ENCODE assay signal across 15 cellular contexts in the genomic region with DNA sequence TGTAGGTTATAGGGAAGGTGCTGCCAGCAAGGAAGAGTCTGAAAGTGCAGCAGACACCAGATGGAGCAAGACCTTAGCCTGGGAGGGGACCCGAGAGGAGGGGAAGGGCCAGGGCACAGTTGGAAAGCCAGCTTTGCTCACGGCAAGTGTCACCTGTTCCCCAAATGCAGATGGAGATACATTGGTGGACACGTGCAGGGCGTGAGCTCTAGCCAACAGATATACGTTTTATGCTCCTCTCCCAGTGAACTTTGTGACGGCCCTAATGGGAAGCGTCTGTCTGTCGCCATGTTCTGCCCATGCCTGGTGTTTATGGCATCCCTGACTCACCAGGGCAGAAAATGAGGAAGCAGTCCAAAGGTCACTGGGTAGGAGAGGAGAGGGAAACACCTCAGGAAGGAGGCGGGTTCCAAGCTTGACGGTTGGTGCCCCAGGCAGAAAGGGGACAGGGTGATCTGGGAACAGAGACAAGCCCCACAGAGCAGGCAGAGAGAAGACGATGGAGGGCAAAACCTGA. TPM values are rescaled to one million over a fixed set of nuclear protein-coding genes. Genes with fewer than 3 reads are reported as not detected.
DNase-seq lines count a peak whose midpoint lies in the region; ATAC-seq and FAIRE-seq lines count a peak whose summit lies in the region.
"Had no signal": no experiment of that assay in that cellular context is flagged by ENCODE, and none has a peak within 500 bp of the region (broad histone marks: within the 10 kb centered on the region; RNA-seq: fewer than 3 reads in every experiment).

No MANE protein-coding gene starts in this region.

- H3K27ac ChIP-seq in small intestine (ENCODE audit: low read depth in 1 of 2, low read length in 1 of 2), result peak overlapping the region; percentile 92 to 96

- peaks cover 0 to 13% of the 10 kb centered on the region in 2 donors for H3K4me1 ChIP-seq in small intestine (ENCODE audit: control insufficient read depth in 2 of 2, insufficient read depth in 1 of 2, low read depth in 1 of 2, low read length in 1 of 2)

- no peak overlapping the region for H3K4me3 ChIP-seq in small intestine (ENCODE audit: low read depth in 1 of 2, low read length in 2 of 2)
- H3K4me3 ChIP-seq: K562 had no signal

- no peak for FAIRE-seq in small intestine (lab: Jason Lieb, UNC)
- FAIRE-seq: A204.1, G401.6, K562 had no signal

- H3K36me3 ChIP-seq in small intestine (ENCODE audit: control insufficient read depth in 2 of 2, insufficient read depth in 2 of 2, low read length in 2 of 2), result no peaks in the 10 kb centered on the region

- H3K27me3 ChIP-seq in small intestine (ENCODE audit: control insufficient read depth in 2 of 2, insufficient read depth in 2 of 2, low read length in 2 of 2), result no peaks in the 10 kb centered on the region

- DNase-seq in NCI-H82 (lab: John Stamatoyannopoulos, UW), result peak; percentile 42
- DNase-seq in NCI-H82 treated with DMSO at 0.1 percent for 48 hours (lab: John Stamatoyannopoulos, UW; ENCODE audit: unreplicated experiment), result no peak
- peak; percentile 83 for DNase-seq in NOMO-1 treated with dmso at 0.1 percent for 144 hours (lab: John Stamatoyannopoulos, UW; ENCODE audit: unreplicated experiment)
- no peak for DNase-seq in left cardiac atrium
- DNase-seq in small intestine, result peak; percentile 100
- DNase-seq in naive thymus-derived CD8-positive, alpha-beta T cell, result no peak
- no peak for DNase-seq in HK-2 (ENCODE audit: unreplicated experiment)
- DNase-seq: activated CD8-positive, alpha-beta T cell treated with anti-CD3 and anti-CD28 coated beads for 36 hours; activated naive CD8-positive, alpha-beta T cell treated with anti-CD3 and anti-CD28 coated beads, Interleukin-2, amount 50 U/mL, for 24 hours; naive B cell had no signal

- no peaks in the 10 kb centered on the region for H3K9me3 ChIP-seq in small intestine (ENCODE audit: control insufficient read depth, low read depth)

- POLR2A ChIA-PET in naive thymus-derived CD8-positive, alpha-beta T cell (lab: Charles Lee), result interaction anchor here (1.1 kb wide), 1 partner anchor 8 kb away, joined by 3 read pairs; the partner anchor contains the start of gene GPA33

- H3K36me3 Mint-ChIP-seq in naive thymus-derived CD8-positive, alpha-beta T cell, result peaks cover 0 to 7% (median 5%) of the 10 kb centered on the region in 3 donors

- H3K4me1 Mint-ChIP-seq in naive thymus-derived CD8-positive, alpha-beta T cell, result peaks cover 0 to 6% (median 4%) of the 10 kb centered on the region in 4 donors
- H3K4me1 Mint-ChIP-seq: activated naive CD8-positive, alpha-beta T cell treated with anti-CD3 and anti-CD28 coated beads, Interleukin-2, amount 50 U/mL, for 24 hours had no signal

- H3K4me3 Mint-ChIP-seq in naive thymus-derived CD8-positive, alpha-beta T cell, result no peak overlapping the region
- H3K4me3 Mint-ChIP-seq: activated CD8-positive, alpha-beta T cell treated with anti-CD3 and anti-CD28 coated beads for 36 hours; activated naive CD8-positive, alpha-beta T cell treated with anti-CD3 and anti-CD28 coated beads, Interleukin-2, amount 50 U/mL, for 24 hours; naive B cell had no signal

- H3K27ac Mint-ChIP-seq in naive thymus-derived CD8-positive, alpha-beta T cell, result no peak overlapping the region
- H3K27ac Mint-ChIP-seq: activated CD8-positive, alpha-beta T cell treated with anti-CD3 and anti-CD28 coated beads for 36 hours; activated naive CD8-positive, alpha-beta T cell treated with anti-CD3 and anti-CD28 coated beads, Interleukin-2, amount 50 U/mL, for 24 hours had no signal

- H3K9me3 Mint-ChIP-seq in naive thymus-derived CD8-positive, alpha-beta T cell, result no peaks in the 10 kb centered on the region
- H3K9me3 Mint-ChIP-seq: activated CD8-positive, alpha-beta T cell treated with anti-CD3 and anti-CD28 coated beads for 36 hours; activated naive CD8-positive, alpha-beta T cell treated with anti-CD3 and anti-CD28 coated beads, Interleukin-2, amount 50 U/mL, for 24 hours; naive B cell had no signal

- 25 to 59% (median 31%) methylated on average over 11 of the region's 11 CpGs for WGBS in small intestine, 3 donors

- H3K27me3 Mint-ChIP-seq in naive thymus-derived CD8-positive, alpha-beta T cell, result peaks cover 0 to 14% (median 4%) of the 10 kb centered on the region in 5 donors
- H3K27me3 Mint-ChIP-seq: activated CD8-positive, alpha-beta T cell treated with anti-CD3 and anti-CD28 coated beads for 36 hours; activated naive CD8-positive, alpha-beta T cell treated with anti-CD3 and anti-CD28 coated beads, Interleukin-2, amount 50 U/mL, for 24 hours had no signal

- peak; percentile 49 to 66 for ATAC-seq in left cardiac atrium
- no peak for ATAC-seq in naive thymus-derived CD8-positive, alpha-beta T cell
- no peak for ATAC-seq in HG02623 (IDR thresholded peaks at IDR 0.05; ENCODE audit: unreplicated experiment)
- ATAC-seq: activated CD8-positive, alpha-beta T cell treated with anti-CD3 and anti-CD28 coated beads for 36 hours; activated naive CD8-positive, alpha-beta T cell treated with anti-CD3 and anti-CD28 coated beads, Interleukin-2, amount 50 U/mL, for 24 hours; K562 had no signal

- intact Hi-C loops in left cardiac atrium (cut with DNase I), result no loop called here

RNA-seq across cellular contexts. Expression of gene GPA33, which starts 7.6 kb away (rescaled TPM):
- under 1 TPM; 0.31 to 0.32 TPM for total RNA-seq in left cardiac atrium
- 100 to 1,000 TPM in 2 of 3 donors, 10 to 100 TPM in 1; 30.9 to 114 (median 111) TPM for polyA plus RNA-seq in small intestine
- 10 to 100 TPM; 13.4 to 14.0 TPM for total RNA-seq in naive thymus-derived CD8-positive, alpha-beta T cell
- 1 to 10 TPM; 8.0 to 10.0 (median 9.1) TPM for polyA plus RNA-seq in naive thymus-derived CD8-positive, alpha-beta T cell
- total RNA-seq: NCI-H460 had no signal
- polyA plus RNA-seq: K562 had no signal

RNA-seq across cellular contexts. Expression of gene STYXL2, which starts 11.3 kb away (rescaled TPM):
- total RNA-seq in left cardiac atrium, result 10 to 100 TPM; 80.0 to 87.4 TPM
- polyA plus RNA-seq in small intestine, result under 1 TPM in 2 of 3 donors, not detected in 1; 0.07 to 0.27 TPM
- total RNA-seq in naive thymus-derived CD8-positive, alpha-beta T cell, result not detected
- polyA plus RNA-seq in naive thymus-derived CD8-positive, alpha-beta T cell, result not detected
- total RNA-seq: activated CD8-positive, alpha-beta T cell treated with anti-CD3 and anti-CD28 coated beads for 36 hours; K562; NCI-H460 had no signal
- polyA plus RNA-seq: K562 had no signal

Comparison
In these comparisons a context has a peak if more than half of its experiments do, and no peak if none do; other contexts are left out.
1. DNase-seq: peak in NCI-H82 (single experiment), NOMO-1 treated with dmso at 0.1 percent for 144 hours (single experiment) and small intestine (single experiment); none in NCI-H82 treated with DMSO at 0.1 percent for 48 hours (single experiment), left cardiac atrium (single experiment), naive thymus-derived CD8-positive, alpha-beta T cell (0 of 10) and HK-2 (single experiment).
2. ATAC-seq: peak in left cardiac atrium (2 of 2); none in naive thymus-derived CD8-positive, alpha-beta T cell (0 of 2) and HG02623 (single experiment).
3. RNA of gene GPA33, which starts 7.6 kb away (total RNA-seq): 13.4 to 14.0 TPM in naive thymus-derived CD8-positive, alpha-beta T cell; 0.31 to 0.32 TPM in left cardiac atrium; every median in the first group is over 10 times any median in the second.
4. RNA of gene STYXL2, which starts 11.3 kb away (total RNA-seq): 80.0 to 87.4 TPM in left cardiac atrium; not detected in naive thymus-derived CD8-positive, alpha-beta T cell; every median in the first group is over 10 times any median in the second.